In genomic region chr18:28168725-28169124, GRCh38 we compare ENCODE assay signal across 23 cellular contexts. TPM values are rescaled to one million over a fixed set of nuclear protein-coding genes. Genes with fewer than 3 reads are reported as not detected.
DNase-seq lines count a peak whose midpoint lies in the region; ATAC-seq and TF ChIP-seq lines count a peak whose summit lies in the region.
"Had no signal": no experiment of that assay in that cellular context is flagged by ENCODE, and none has a peak within 500 bp of the region (broad histone marks: within the 10 kb centered on the region; RNA-seq: fewer than 3 reads in every experiment).

No MANE protein-coding gene starts in this region.

- H3K4me3 Mint-ChIP-seq in endodermal cell (no peak overlapping the region), nephron progenitor cell (peak overlapping the region; percentile 51)
- H3K4me3 Mint-ChIP-seq in activated T-helper 1 cell treated with anti-CD3 and anti-CD28 coated beads, Interleukin-12 subunit alpha, Interleukin-12 subunit beta, Interleukin-2, Interleukin-4 antibody, amounts not matched to agents 30 ng/mL and 10 ng/mL and 1 ng/mL, durations not matched to agents 14 hours and 24 hours and 36 hours = no peak overlapping the region
- H3K4me3 Mint-ChIP-seq: activated CD4-positive, alpha-beta T cell treated with anti-CD3 and anti-CD28 coated beads, Interleukin-2, amount 10 ng/mL, durations not matched to agents 24 days and 14 days; T-helper 2 cell treated with Interferon-gamma antibody and Interleukin-4, amounts not matched to agents 5 μg/mL and 100 μg/mL, for 36 hours had no signal

- no peak for TF ChIP-seq POLR2A in thyroid gland (IDR thresholded peaks at IDR 0.05)

- peak overlapping the region; percentile 24; the same call in 1 of the 2 replicates for H3K4me2 ChIP-seq in KMS-11
- H3K4me2 ChIP-seq: BLaER1 had no signal

- H3K36me3 ChIP-seq in KMS-11 (ENCODE audit: insufficient read depth) (no peaks in the 10 kb centered on the region), endodermal cell (ENCODE audit: control insufficient read depth, insufficient read depth, low read length) (peaks cover 87% of the 10 kb centered on the region), thyroid gland (no peaks in the 10 kb centered on the region)
- H3K36me3 ChIP-seq: BLaER1, stomach had no signal

- peak; percentile 73 for ATAC-seq in GM18867 (IDR thresholded peaks at IDR 0.05; ENCODE audit: unreplicated experiment)
- ATAC-seq: PC-3, Right ventricle myocardium inferior had no signal

- DNase-seq in endodermal cell (no peak), nephron progenitor cell (no peak), NCI-H2081 (lab: John Stamatoyannopoulos, UW) (no peak), thyroid gland (no peak), activated gamma-delta T cell (lab: John Stamatoyannopoulos, UW) (no peak)
- DNase-seq in activated T-helper 1 cell treated with anti-CD3 and anti-CD28 coated beads, Interleukin-12 subunit alpha, Interleukin-12 subunit beta, Interleukin-2, Interleukin-4 antibody, amounts not matched to agents 30 ng/mL and 10 ng/mL and 1 ng/mL, durations not matched to agents 14 hours and 24 hours and 36 hours (ENCODE audit: low spot score) = no peak
- DNase-seq: activated CD4-positive, alpha-beta T cell treated with anti-CD3 and anti-CD28 coated beads, Interleukin-2, amount 10 ng/mL, durations not matched to agents 24 days and 14 days; activated gamma-delta T cell treated with Interleukin-2 at 50 U/mL for 16 hours; activated T-cell treated with anti-CD3 and anti-CD28 coated beads, Interleukin-2, amount 50 U/mL, for 1 hour; HCEC 1CT; head of caudate nucleus; mesenchymal stem cell; NCI-H510A; PC-3; stimulated activated CD4-positive, alpha-beta T cell treated with anti-CD3 and anti-CD28 coated beads, Interleukin-2, amount 100 ng/mL, for 24 hours; stomach; transverse colon had no signal

- H3K36me3 Mint-ChIP-seq in endodermal cell (ENCODE audit: low read depth) (peaks cover 45% of the 10 kb centered on the region), nephron progenitor cell (ENCODE audit: low read depth) (peaks cover 30% of the 10 kb centered on the region)
- H3K36me3 Mint-ChIP-seq in activated T-helper 1 cell treated with anti-CD3 and anti-CD28 coated beads, Interleukin-12 subunit alpha, Interleukin-12 subunit beta, Interleukin-2, Interleukin-4 antibody, amounts not matched to agents 30 ng/mL and 10 ng/mL and 1 ng/mL, durations not matched to agents 14 hours and 24 hours and 36 hours (ENCODE audit: low read depth) = no peaks in the 10 kb centered on the region

- TF ChIP-seq CTCF in KMS-11 (conservative IDR thresholded peaks at IDR 0.05; ENCODE audit: low read depth, low read length) (no peak), endodermal cell (conservative IDR thresholded peaks at IDR 0.05) (no peak), nephron progenitor cell (IDR thresholded peaks at IDR 0.05) (no peak), thyroid gland (IDR thresholded peaks at IDR 0.05) (no peak)

- 79 to 86% methylated on average over 1 of the region's 1 CpG for WGBS in endodermal cell (ENCODE audit: insufficient coverage in 1 of 2, insufficient read length in 1 of 2), 2 experiments
- WGBS in thyroid gland, 2 donors = 80 to 82% methylated on average over 1 of the region's 1 CpG

- H3K9ac ChIP-seq in KMS-11 (no peak overlapping the region), endodermal cell (ENCODE audit: extremely low read depth, low read length, poor library complexity, severe bottlenecking) (no peak overlapping the region)
- H3K9ac ChIP-seq: BLaER1 had no signal

- H3K27me3 ChIP-seq in KMS-11 (ENCODE audit: insufficient read depth, low read depth) (no peaks in the 10 kb centered on the region), endodermal cell (ENCODE audit: control insufficient read depth, insufficient read depth, low read length, poor library complexity, severe bottlenecking) (no peaks in the 10 kb centered on the region), thyroid gland (no peaks in the 10 kb centered on the region)
- H3K27me3 ChIP-seq: BLaER1 had no signal

- H3K79me2 ChIP-seq in KMS-11 (ENCODE audit: insufficient read depth, low read depth) = no peaks in the 10 kb centered on the region

- H3K27ac Mint-ChIP-seq in endodermal cell (no peak overlapping the region), nephron progenitor cell (peak overlapping the region; percentile 75)
- H3K27ac Mint-ChIP-seq in activated T-helper 1 cell treated with anti-CD3 and anti-CD28 coated beads, Interleukin-12 subunit alpha, Interleukin-12 subunit beta, Interleukin-2, Interleukin-4 antibody, amounts not matched to agents 30 ng/mL and 10 ng/mL and 1 ng/mL, durations not matched to agents 14 hours and 24 hours and 36 hours = no peak overlapping the region
- H3K27ac Mint-ChIP-seq: activated CD4-positive, alpha-beta T cell treated with anti-CD3 and anti-CD28 coated beads, Interleukin-2, amount 10 ng/mL, durations not matched to agents 24 days and 14 days; T-helper 2 cell treated with Interferon-gamma antibody and Interleukin-4, amounts not matched to agents 5 μg/mL and 100 μg/mL, for 36 hours had no signal

- H3K4me1 ChIP-seq in KMS-11 (ENCODE audit: low read depth, poor library complexity, severe bottlenecking) (peaks cover 20% of the 10 kb centered on the region), endodermal cell (ENCODE audit: control insufficient read depth, insufficient read depth, low read length) (peaks cover 40% of the 10 kb centered on the region), thyroid gland (no peaks in the 10 kb centered on the region)
- H3K4me1 ChIP-seq: BLaER1, stomach, transverse colon had no signal

- no peak overlapping the region for H2AFZ ChIP-seq in KMS-11 (ENCODE audit: low read depth)

- no peaks in the 10 kb centered on the region for H3K9me3 Mint-ChIP-seq in endodermal cell
- no peaks in the 10 kb centered on the region for H3K9me3 Mint-ChIP-seq in nephron progenitor cell
- H3K9me3 Mint-ChIP-seq in activated T-helper 1 cell treated with anti-CD3 and anti-CD28 coated beads, Interleukin-12 subunit alpha, Interleukin-12 subunit beta, Interleukin-2, Interleukin-4 antibody, amounts not matched to agents 30 ng/mL and 10 ng/mL and 1 ng/mL, durations not matched to agents 14 hours and 24 hours and 36 hours = no peaks in the 10 kb centered on the region
- H3K9me3 Mint-ChIP-seq: activated CD4-positive, alpha-beta T cell treated with anti-CD3 and anti-CD28 coated beads, Interleukin-2, amount 10 ng/mL, durations not matched to agents 24 days and 14 days; T-helper 2 cell treated with Interferon-gamma antibody and Interleukin-4, amounts not matched to agents 5 μg/mL and 100 μg/mL, for 36 hours had no signal

- H3K9me3 ChIP-seq in endodermal cell (ENCODE audit: control insufficient read depth, low read length) = no peaks in the 10 kb centered on the region
- H3K9me3 ChIP-seq in thyroid gland = no peaks in the 10 kb centered on the region
- H3K9me3 ChIP-seq: BLaER1, stomach, transverse colon had no signal

- H3K4me3 ChIP-seq in KMS-11 (IDR thresholded peaks at IDR 0.05; ENCODE audit: insufficient read depth, low read depth, low read length) (no peak overlapping the region), endodermal cell (ENCODE audit: low read length) (peak overlapping the region; percentile 84), thyroid gland (replicated peaks in 1 of 3) (no peak overlapping the region)
- H3K4me3 ChIP-seq: BLaER1, stomach, transverse colon had no signal

- peaks cover 71% of the 10 kb centered on the region for H3K4me1 Mint-ChIP-seq in endodermal cell
- peaks cover 90% of the 10 kb centered on the region for H3K4me1 Mint-ChIP-seq in nephron progenitor cell
- H3K4me1 Mint-ChIP-seq in activated T-helper 1 cell treated with anti-CD3 and anti-CD28 coated beads, Interleukin-12 subunit alpha, Interleukin-12 subunit beta, Interleukin-2, Interleukin-4 antibody, amounts not matched to agents 30 ng/mL and 10 ng/mL and 1 ng/mL, durations not matched to agents 14 hours and 24 hours and 36 hours (ENCODE audit: low read depth) = no peaks in the 10 kb centered on the region
- H3K4me1 Mint-ChIP-seq: activated CD4-positive, alpha-beta T cell treated with anti-CD3 and anti-CD28 coated beads, Interleukin-2, amount 10 ng/mL, durations not matched to agents 24 days and 14 days had no signal

- intact Hi-C loops in thyroid gland (cut with DNase I) = no loop called here
- intact Hi-C loops in activated T-helper 1 cell treated with anti-CD3 and anti-CD28 coated beads, Interleukin-12 subunit alpha, Interleukin-12 subunit beta, Interleukin-2, Interleukin-4 antibody, amounts not matched to agents 30 ng/mL and 10 ng/mL and 1 ng/mL, durations not matched to agents 14 hours and 24 hours and 36 hours (cut with micrococcal nuclease) = no loop called here

- no peaks in the 10 kb centered on the region for H4K20me1 ChIP-seq in KMS-11 (ENCODE audit: insufficient read depth)

- H3K27me3 Mint-ChIP-seq in endodermal cell (ENCODE audit: insufficient read depth) (no peaks in the 10 kb centered on the region), nephron progenitor cell (ENCODE audit: low read depth, poor library complexity) (no peaks in the 10 kb centered on the region)
- no peaks in the 10 kb centered on the region for H3K27me3 Mint-ChIP-seq in activated T-helper 1 cell treated with anti-CD3 and anti-CD28 coated beads, Interleukin-12 subunit alpha, Interleukin-12 subunit beta, Interleukin-2, Interleukin-4 antibody, amounts not matched to agents 30 ng/mL and 10 ng/mL and 1 ng/mL, durations not matched to agents 14 hours and 24 hours and 36 hours (ENCODE audit: insufficient read depth)
- H3K27me3 Mint-ChIP-seq: activated CD4-positive, alpha-beta T cell treated with anti-CD3 and anti-CD28 coated beads, Interleukin-2, amount 10 ng/mL, durations not matched to agents 24 days and 14 days had no signal

- H3K27ac ChIP-seq in KMS-11 (no peak overlapping the region), endodermal cell (ENCODE audit: low read depth, low read length) (no peak overlapping the region), thyroid gland (no peak overlapping the region)
- H3K27ac ChIP-seq: BLaER1, epithelial cell of prostate, stomach, transverse colon had no signal

RNA-seq across cellular contexts. Expression of gene CDH2, which starts 8.2 kb away (rescaled TPM):
- total RNA-seq in endodermal cell (100 to 1,000 TPM; 486 to 572 TPM), thyroid gland (1 to 10 TPM in 3 of 4 donors, under 1 TPM in 1; 0.78 to 7.9 (median 3.3) TPM)
- 288 TPM for polyA plus RNA-seq in endodermal cell (2013, experiment 1 of 2)
- polyA plus RNA-seq in endodermal cell (2013, experiment 2 of 2) = 284 TPM
- 0.10 and 0.16 TPM in 2 replicates for total RNA-seq in activated T-helper 1 cell treated with anti-CD3 and anti-CD28 coated beads, Interleukin-12 subunit alpha, Interleukin-12 subunit beta, Interleukin-2, Interleukin-4 antibody, amounts not matched to agents 30 ng/mL and 10 ng/mL and 1 ng/mL, durations not matched to agents 14 hours and 24 hours and 36 hours

Comparison
In these comparisons a context has a peak if more than half of its experiments do, and no peak if none do; other contexts are left out.
1. RNA of gene CDH2, which starts 8.2 kb away (total RNA-seq): 486 to 572 TPM in endodermal cell; 0.78 to 7.9 TPM in thyroid gland and 0.10 to 0.16 TPM in activated T-helper 1 cell treated with anti-CD3 and anti-CD28 coated beads, Interleukin-12 subunit alpha, Interleukin-12 subunit beta, Interleukin-2, Interleukin-4 antibody, amounts not matched to agents 30 ng/mL and 10 ng/mL and 1 ng/mL, durations not matched to agents 14 hours and 24 hours and 36 hours; every median in the first group is over 10 times any median in the second.